In genomic region chr2:84314901-84315330, GRCh38 we compare ENCODE assay signal across 8 cellular contexts.
DNase-seq lines count a peak whose midpoint lies in the region; ATAC-seq lines count a peak whose summit lies in the region.

No MANE protein-coding gene starts in this region.

- ATAC-seq in GM21390 (IDR thresholded peaks at IDR 0.05; ENCODE audit: unreplicated experiment) = peak; percentile 99

- H3K4me1 ChIP-seq in neuronal stem cell (ENCODE audit: control insufficient read depth in 2 of 2, insufficient read depth in 1 of 2, low read depth in 1 of 2, low read length in 2 of 2) = no peaks in the 10 kb centered on the region

- no peak overlapping the region for H2BK5ac ChIP-seq in neuronal stem cell (ENCODE audit: low read length)

- H3K4me3 ChIP-seq in neuronal stem cell (ENCODE audit: low read length in 2 of 2) = no peak overlapping the region

- H3K14ac ChIP-seq in neuronal stem cell (ENCODE audit: low read length) = no peak overlapping the region

- no peak overlapping the region for H4K8ac ChIP-seq in neuronal stem cell (ENCODE audit: low read depth, low read length)

- H2BK120ac ChIP-seq in neuronal stem cell (ENCODE audit: low read depth, low read length) = no peak overlapping the region

- WGBS in neuronal stem cell (ENCODE audit: extremely low coverage in 2 of 2, insufficient read length in 2 of 2, insufficient replicate concordance in 1 of 2), 2 donors = no CpG with 5 or more reads among the region's 11 CpGs

- no peak overlapping the region for H2AFZ ChIP-seq in neuronal stem cell (ENCODE audit: low read length)

- H3K9me3 ChIP-seq in neuronal stem cell (replicated peaks in 1 of 2; ENCODE audit: control insufficient read depth in 2 of 2, insufficient read depth in 1 of 2, low read depth in 1 of 2, low read length in 2 of 2) = no peaks in the 10 kb centered on the region

- H3K23ac ChIP-seq in neuronal stem cell (ENCODE audit: low read depth, low read length, poor library complexity) = no peak overlapping the region

- H2BK12ac ChIP-seq in neuronal stem cell (ENCODE audit: low read length) = no peak overlapping the region

- peak overlapping the region; percentile 40 for H4K91ac ChIP-seq in neuronal stem cell (ENCODE audit: low read depth, low read length, poor library complexity)

- H3K27me3 ChIP-seq in neuronal stem cell (ENCODE audit: control insufficient read depth in 3 of 3, insufficient read depth in 3 of 3, low read depth in 1 of 3, low read length in 3 of 3) = no peaks in the 10 kb centered on the region

- H3K27ac ChIP-seq in neuronal stem cell (replicated peaks; ENCODE audit: low read length) = no peak overlapping the region

- no peak overlapping the region for H3K9ac ChIP-seq in neuronal stem cell (ENCODE audit: low read depth, low read length, poor library complexity)

- no peaks in the 10 kb centered on the region for H3K36me3 ChIP-seq in neuronal stem cell (replicated peaks in 1 of 2; ENCODE audit: control insufficient read depth in 2 of 2, insufficient read depth in 2 of 2, low read length in 2 of 2)

- no peak overlapping the region for H2BK15ac ChIP-seq in neuronal stem cell (ENCODE audit: low read length)

- H3K79me1 ChIP-seq in neuronal stem cell (ENCODE audit: low read depth, low read length) = no peaks in the 10 kb centered on the region

- no peak overlapping the region for H2AK5ac ChIP-seq in neuronal stem cell (ENCODE audit: low read depth, low read length)

- no peak overlapping the region for H3K4me2 ChIP-seq in neuronal stem cell (ENCODE audit: insufficient read depth, low read length, poor library complexity, severe bottlenecking)

- DNase-seq in DMS53 (lab: John Stamatoyannopoulos, UW) (peak; percentile 94), HPDE6-E6E7 (ENCODE audit: extremely low spot score) (peak; percentile 75), OCI-M1 (lab: John Stamatoyannopoulos, UW) (peak; percentile 85), activated T-cell treated with anti-CD3 and anti-CD28 coated beads for 4 hours (peak; percentile 63), fibroblast of gingiva (ENCODE audit: low read depth) (peak; percentile 59), neuronal stem cell (ENCODE audit: low spot score) (peak; percentile 79), superior temporal gyrus (ENCODE audit: extremely low spot score) (peak; percentile 93)

- H3K18ac ChIP-seq in neuronal stem cell (ENCODE audit: low read length) = no peak overlapping the region

- no peak overlapping the region for H3K4ac ChIP-seq in neuronal stem cell (ENCODE audit: low read length)
